8 cellular contexts compared by ENCODE assay signal in genomic region chr7:85764034-85764433, GRCh38.
"Had no signal": no experiment of that assay in that cellular context is flagged by ENCODE, and none has a peak within 500 bp of the region (broad histone marks: within the 10 kb centered on the region; RNA-seq: fewer than 3 reads in every experiment).

No MANE protein-coding gene starts in this region.

- H3K4me2 ChIP-seq: GM23338 had no signal

- H2AFZ ChIP-seq: GM23338 had no signal

- ATAC-seq: GM23338, K562 had no signal

- FAIRE-seq: H1, H54, HTR-8/SVneo, K562 had no signal

- H3K4me3 ChIP-seq: GM23338, K562 had no signal

- DNase-seq: H9, HCEC 1CT, IMR-90 had no signal
